ENCODE assay signal across 2 cellular contexts in the genomic region with DNA sequence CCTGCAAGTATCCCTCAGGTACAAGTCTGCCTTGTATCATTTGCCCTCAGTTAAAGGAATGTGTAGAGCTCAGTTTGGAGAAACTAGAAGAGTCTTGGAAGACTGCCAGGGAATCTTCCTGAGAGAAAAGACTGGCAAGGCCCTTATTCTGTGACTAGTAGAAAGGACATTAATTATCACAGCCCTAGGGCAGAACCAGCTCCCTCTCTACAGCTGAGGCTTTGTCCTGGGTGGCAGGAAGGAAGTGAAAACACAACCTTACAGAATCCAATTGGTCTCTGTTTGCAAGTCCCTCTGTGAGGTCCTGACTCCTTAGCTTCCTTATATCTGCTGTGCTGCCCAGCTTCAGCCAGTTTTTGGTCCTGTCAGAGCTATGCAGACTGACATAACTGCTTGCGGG.
TF ChIP-seq lines count a peak whose summit lies in the region.

No MANE protein-coding gene starts in this region.

TF ChIP-seq in SK-N-SH, 30 proteins besides CTCF, POLR2A, EP300 and RAD21 (continued from another document):
- no peak for TF ChIP-seq TAF1 (IDR thresholded peaks at IDR 0.05; ENCODE audit: borderline replicate concordance, low read depth, low read length)
- no peak for TF ChIP-seq MEF2A (IDR thresholded peaks at IDR 0.05; ENCODE audit: borderline replicate concordance, low read depth)

TF ChIP-seq in SK-N-SH treated with all-trans-retinoic acid at 6 μM for 48 hours, 23 proteins besides CTCF, POLR2A, EP300 and RAD21 (continued from another document):
- no peak for TF ChIP-seq ZNF8 (CRISPR knock-in tag; IDR thresholded peaks at IDR 0.05)
TF ChIP-seq in SK-N-SH treated with all-trans-retinoic acid at 6 μM for 48 hours: peak in this region for 0.
